ENCODE assay signal across 1 cellular context in the genomic region with DNA sequence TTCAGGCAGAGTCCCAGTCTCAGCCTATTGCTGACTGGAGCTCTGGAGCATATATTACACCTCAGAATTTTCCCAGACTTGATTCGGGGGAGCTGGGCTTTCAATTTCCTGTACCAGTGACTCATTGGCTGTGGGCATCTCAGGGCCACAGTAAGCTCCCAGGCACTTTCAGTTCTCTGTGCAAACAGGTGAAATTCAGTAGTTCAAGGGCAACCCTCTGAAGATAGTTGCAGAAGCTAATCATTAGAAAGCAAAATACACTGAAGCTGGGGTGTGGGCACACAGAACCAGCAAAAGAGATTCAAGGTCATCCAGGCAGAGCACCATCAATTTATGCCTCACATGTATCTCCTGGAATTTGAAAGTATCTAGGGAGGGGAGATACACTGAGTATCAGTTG.
TF ChIP-seq lines count a peak whose summit lies in the region.

No MANE protein-coding gene starts in this region.

TF ChIP-seq in GM12878, 131 proteins besides CTCF, POLR2A, EP300 and RAD21:
- TF ChIP-seq NFXL1 (IDR thresholded peaks at IDR 0.05; ENCODE audit: borderline replicate concordance) (no peak), SP1 (IDR thresholded peaks at IDR 0.05; ENCODE audit: low read depth, low read length) (no peak), SPI1 (IDR thresholded peaks at IDR 0.05; ENCODE audit: borderline replicate concordance, insufficient read depth, low read depth, low read length) (0 out of 2 replicates have a peak, but pooled peaks have one; percentile 2), IKZF1 (conservative IDR thresholded peaks at IDR 0.05) (peak; percentile 20; the same call in 1 of the 2 replicates), IKZF2 (IDR thresholded peaks at IDR 0.05) (peak in 1 of 2 experiments; percentile 46; a peak in 1 of 4 replicates), NFIC (IDR thresholded peaks at IDR 0.05; ENCODE audit: low read depth, low read length) (no peak)
- TF ChIP-seq, protein P1, sequence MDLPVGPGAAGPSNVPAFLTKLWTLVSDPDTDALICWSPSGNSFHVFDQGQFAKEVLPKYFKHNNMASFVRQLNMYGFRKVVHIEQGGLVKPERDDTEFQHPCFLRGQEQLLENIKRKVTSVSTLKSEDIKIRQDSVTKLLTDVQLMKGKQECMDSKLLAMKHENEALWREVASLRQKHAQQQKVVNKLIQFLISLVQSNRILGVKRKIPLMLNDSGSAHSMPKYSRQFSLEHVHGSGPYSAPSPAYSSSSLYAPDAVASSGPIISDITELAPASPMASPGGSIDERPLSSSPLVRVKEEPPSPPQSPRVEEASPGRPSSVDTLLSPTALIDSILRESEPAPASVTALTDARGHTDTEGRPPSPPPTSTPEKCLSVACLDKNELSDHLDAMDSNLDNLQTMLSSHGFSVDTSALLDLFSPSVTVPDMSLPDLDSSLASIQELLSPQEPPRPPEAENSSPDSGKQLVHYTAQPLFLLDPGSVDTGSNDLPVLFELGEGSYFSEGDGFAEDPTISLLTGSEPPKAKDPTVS (IDR thresholded peaks at IDR 0.05; ENCODE audit: low read depth, low read length): no peak
TF ChIP-seq in GM12878: peak in this region for 3.
